ENCODE assay signal across 19 cellular contexts in the genomic region with DNA sequence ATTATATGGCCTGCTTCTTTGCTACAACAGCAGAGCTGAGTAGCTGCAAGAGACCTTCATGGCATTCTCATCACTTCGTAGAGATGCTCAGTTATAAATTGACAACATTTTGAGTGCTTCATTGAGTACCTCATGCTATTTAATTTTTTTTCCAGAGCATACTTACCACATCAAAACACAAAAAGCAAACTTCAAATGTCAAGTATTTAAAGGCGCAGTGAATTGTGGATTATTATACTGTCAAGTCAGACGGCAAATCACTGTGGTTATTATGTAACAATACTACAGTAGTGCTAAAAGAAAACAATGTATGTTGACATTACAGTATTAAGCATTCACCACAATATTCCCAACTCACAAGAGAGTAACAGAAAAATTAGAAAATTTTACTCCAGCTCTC.
"Had no signal": no experiment of that assay in that cellular context is flagged by ENCODE, and none has a peak within 500 bp of the region (broad histone marks: within the 10 kb centered on the region; RNA-seq: fewer than 3 reads in every experiment).

No MANE protein-coding gene starts in this region.

- DNase-seq: activated CD4-positive, alpha-beta T cell treated with anti-CD3 and anti-CD28 coated beads, Interleukin-2, amount 50 U/mL, for 1 hour; activated CD4-positive, CD25-positive, alpha-beta regulatory T cell; activated naive CD4-positive, alpha-beta T cell; activated naive CD8-positive, alpha-beta T cell treated with anti-CD3 and anti-CD28 coated beads, Interleukin-2, amount 50 U/mL, for 24 hours; dorsolateral prefrontal cortex; mammary epithelial cell; naive B cell; nucleus accumbens; posterior cingulate gyrus; stimulated activated CD4-positive, alpha-beta T cell treated with anti-CD3 and anti-CD28 coated beads, Interleukin-15, amount 100 ng/mL, for 24 hours; stimulated activated CD4-positive, alpha-beta T cell treated with anti-CD3 and anti-CD28 coated beads, Interleukin-4, amount 100 ng/mL, for 1 hour; stimulated activated naive B cell treated with anti-CD40 and anti-IgM and Interleukin-4, amounts not matched to agents 10 μg/mL and 1 μg/mL and 100 μg/mL, for 72 hours; substantia nigra; uterus had no signal

- H3K4me3 Mint-ChIP-seq: activated naive CD8-positive, alpha-beta T cell treated with anti-CD3 and anti-CD28 coated beads, Interleukin-2, amount 50 U/mL, for 24 hours; naive B cell; stimulated activated naive B cell treated with anti-CD40 and anti-IgM and Interleukin-4, amounts not matched to agents 10 μg/mL and 1 μg/mL and 100 μg/mL, for 72 hours had no signal

- H3K4me3 ChIP-seq: ascending aorta, breast epithelium, dorsolateral prefrontal cortex, tibial nerve, uterus had no signal

- FAIRE-seq: endometrium had no signal

- H3K36me3 ChIP-seq: breast epithelium, uterus had no signal

- H3K9me3 Mint-ChIP-seq: activated naive CD8-positive, alpha-beta T cell treated with anti-CD3 and anti-CD28 coated beads, Interleukin-2, amount 50 U/mL, for 24 hours; naive B cell; stimulated activated naive B cell treated with anti-CD40 and anti-IgM and Interleukin-4, amounts not matched to agents 10 μg/mL and 1 μg/mL and 100 μg/mL, for 72 hours had no signal

- H3K9me3 ChIP-seq: ascending aorta, breast epithelium, tibial nerve, uterus had no signal

- H3K27me3 ChIP-seq: ascending aorta, breast epithelium, dorsolateral prefrontal cortex, tibial nerve, uterus had no signal

- H3K27me3 Mint-ChIP-seq: activated naive CD8-positive, alpha-beta T cell treated with anti-CD3 and anti-CD28 coated beads, Interleukin-2, amount 50 U/mL, for 24 hours; naive B cell; stimulated activated naive B cell treated with anti-CD40 and anti-IgM and Interleukin-4, amounts not matched to agents 10 μg/mL and 1 μg/mL and 100 μg/mL, for 72 hours had no signal

- H3K27ac Mint-ChIP-seq: activated naive CD8-positive, alpha-beta T cell treated with anti-CD3 and anti-CD28 coated beads, Interleukin-2, amount 50 U/mL, for 24 hours; stimulated activated naive B cell treated with anti-CD40 and anti-IgM and Interleukin-4, amounts not matched to agents 10 μg/mL and 1 μg/mL and 100 μg/mL, for 72 hours had no signal

- H3K27ac ChIP-seq: ascending aorta, breast epithelium, dorsolateral prefrontal cortex, tibial nerve, uterus had no signal

- H3K4me1 Mint-ChIP-seq: naive B cell had no signal

- H3K4me1 ChIP-seq: ascending aorta, breast epithelium, tibial nerve, uterus had no signal

- ATAC-seq: activated naive CD8-positive, alpha-beta T cell treated with anti-CD3 and anti-CD28 coated beads, Interleukin-2, amount 50 U/mL, for 24 hours; esophagus mucosa; stimulated activated naive B cell treated with anti-CD40 and anti-IgM and Interleukin-4, amounts not matched to agents 10 μg/mL and 1 μg/mL and 100 μg/mL, for 72 hours had no signal
